1 cellular context compared by ENCODE assay signal in genomic region chr1:18950415-18951026, GRCh38.
TF ChIP-seq lines count a peak whose summit lies in the region.

No MANE protein-coding gene starts in this region.

TF ChIP-seq in HepG2, 621 proteins besides CTCF, POLR2A, EP300 and RAD21 (continued from another document and continues in another):
- no peak for TF ChIP-seq ARID2 (CRISPR knock-in tag; IDR thresholded peaks at IDR 0.05; ENCODE audit: borderline replicate concordance)
- TF ChIP-seq BRD4 (CRISPR knock-in tag; IDR thresholded peaks at IDR 0.05), result no peak
- 0 out of 4 replicates have a peak, but pooled peaks of 1 of the 2 experiments have one; percentile 2 for TF ChIP-seq HMGXB4 (CRISPR knock-in tag; IDR thresholded peaks at IDR 0.05; ENCODE audit: borderline replicate concordance in 1 of 2, low read depth in 1 of 2)
- TF ChIP-seq NCOA1 (CRISPR knock-in tag; IDR thresholded peaks at IDR 0.05), result no peak
- TF ChIP-seq ZBTB40 (IDR thresholded peaks at IDR 0.05), result no peak
- TF ChIP-seq ZBTB40 (CRISPR knock-in tag; IDR thresholded peaks at IDR 0.05), result no peak
- TF ChIP-seq RELA (CRISPR knock-in tag; IDR thresholded peaks at IDR 0.05), result no peak
- 0 out of 2 replicates have a peak, but pooled peaks have one; percentile 25 for TF ChIP-seq SALL2 (CRISPR knock-in tag; IDR thresholded peaks at IDR 0.05)
- 0 out of 2 replicates have a peak, but pooled peaks have one; percentile 29 for TF ChIP-seq ISL2 (CRISPR knock-in tag; IDR thresholded peaks at IDR 0.05)
- TF ChIP-seq HMG20B (CRISPR knock-in tag; conservative IDR thresholded peaks at IDR 0.05), result no peak
- no peak for TF ChIP-seq MAFF (IDR thresholded peaks at IDR 0.05; ENCODE audit: low read depth, low read length)
- peak; percentile 58; the same call in 1 of the 2 replicates for TF ChIP-seq CCDC6 (CRISPR knock-in tag; IDR thresholded peaks at IDR 0.05)
- TF ChIP-seq PATZ1 (CRISPR knock-in tag; IDR thresholded peaks at IDR 0.05), result peak; percentile 83
- TF ChIP-seq ZNF782 (CRISPR knock-in tag; IDR thresholded peaks at IDR 0.05; ENCODE audit: borderline replicate concordance), result no peak
- no peak for TF ChIP-seq CEBPB (IDR thresholded peaks at IDR 0.05; ENCODE audit: borderline replicate concordance, low read depth, low read length)
- no peak for TF ChIP-seq ZNF773 (CRISPR knock-in tag; IDR thresholded peaks at IDR 0.05; ENCODE audit: borderline replicate concordance)
- TF ChIP-seq TFDP1 (CRISPR knock-in tag; IDR thresholded peaks at IDR 0.05; ENCODE audit: borderline replicate concordance), result peak; percentile 24; the same call in 1 of the 2 replicates
- TF ChIP-seq ZBTB25 (CRISPR knock-in tag; IDR thresholded peaks at IDR 0.05), result no peak
- no peak for TF ChIP-seq PHB2 (IDR thresholded peaks at IDR 0.05; ENCODE audit: partially characterized antibody)
- no peak for TF ChIP-seq ZNF12 (CRISPR knock-in tag; IDR thresholded peaks at IDR 0.05)
- no peak for TF ChIP-seq HNRNPK (IDR thresholded peaks at IDR 0.05; ENCODE audit: low read depth, low read length, poor library complexity, severe bottlenecking)
- TF ChIP-seq ZNF235 (CRISPR knock-in tag; IDR thresholded peaks at IDR 0.05; ENCODE audit: borderline replicate concordance), result no peak
- TF ChIP-seq ZNF224 (CRISPR knock-in tag; IDR thresholded peaks at IDR 0.05), result no peak
- no peak for TF ChIP-seq NR2C2 (CRISPR knock-in tag; IDR thresholded peaks at IDR 0.05; ENCODE audit: borderline replicate concordance)
- no peak for TF ChIP-seq PAWR (CRISPR knock-in tag; IDR thresholded peaks at IDR 0.05; ENCODE audit: borderline replicate concordance)
- no peak for TF ChIP-seq BORCS8-MEF2B (CRISPR knock-in tag; IDR thresholded peaks at IDR 0.05)
- TF ChIP-seq RBAK (CRISPR knock-in tag; IDR thresholded peaks at IDR 0.05), result peak; percentile 63; the same call in 1 of the 2 replicates
- TF ChIP-seq SATB2 (CRISPR knock-in tag; IDR thresholded peaks at IDR 0.05), result no peak
- TF ChIP-seq ZNF761 (CRISPR knock-in tag; conservative IDR thresholded peaks at IDR 0.05), result no peak
- TF ChIP-seq ZNF331 (CRISPR knock-in tag; IDR thresholded peaks at IDR 0.05), result no peak
- no peak for TF ChIP-seq ZFP82 (CRISPR knock-in tag; IDR thresholded peaks at IDR 0.05; ENCODE audit: borderline replicate concordance)
- TF ChIP-seq MAF1 (CRISPR knock-in tag; IDR thresholded peaks at IDR 0.05; ENCODE audit: borderline replicate concordance), result no peak
- no peak for TF ChIP-seq ZNF3 (CRISPR knock-in tag; IDR thresholded peaks at IDR 0.05)
- no peak for TF ChIP-seq ZNF430 (CRISPR knock-in tag; IDR thresholded peaks at IDR 0.05)
- TF ChIP-seq ZNF292 (CRISPR knock-in tag; IDR thresholded peaks at IDR 0.05; ENCODE audit: borderline replicate concordance, low read depth), result no peak
- peak; percentile 72 for TF ChIP-seq ZNF687 (CRISPR knock-in tag; IDR thresholded peaks at IDR 0.05)
- peak; percentile 73 for TF ChIP-seq SP5 (CRISPR knock-in tag; IDR thresholded peaks at IDR 0.05; ENCODE audit: borderline replicate concordance, low read depth)
- peak; percentile 27; the same call in 1 of the 2 replicates for TF ChIP-seq ETV5 (CRISPR knock-in tag; IDR thresholded peaks at IDR 0.05; ENCODE audit: borderline replicate concordance)
